Comparison of ENCODE assay signal across 33 cellular contexts in genomic region chr15:93232840-93233239, GRCh38.
"Had no signal": no experiment of that assay in that cellular context is flagged by ENCODE, and none has a peak within 500 bp of the region (broad histone marks: within the 10 kb centered on the region; RNA-seq: fewer than 3 reads in every experiment).

No MANE protein-coding gene starts in this region.

- H3K9me3 ChIP-seq: MG63 had no signal

- H3K4me3 Mint-ChIP-seq: T-cell had no signal

- DNase-seq: Kasumi-1, MG63, NCI-H1048, NCI-H1092 treated with DMSO at 0.1 percent for 48 hours, NCI-H1105 treated with DMSO at 0.1 percent for 48 hours, NCI-H1417, NCI-H1436, NCI-H146, NCI-H1694, NCI-H187, NCI-H1930, NCI-H2029 treated with DMSO at 0.1 percent for 48 hours, NCI-H2081 treated with DMSO at 0.1 percent for 48 hours, NCI-H2107, NCI-H2171, NCI-H226, NCI-H446 treated with DMSO at 0.1 percent for 48 hours, NCI-H510A, NCI-H524, NCI-H526, NCI-H69, NCI-H748 treated with DMSO at 0.1 percent for 48 hours, NCI-H82, PC-9, SHP77, SIG-M5, SJCRH30, T-cell had no signal

- H3K27ac ChIP-seq: PC-9, RWPE1, SJCRH30, SK-N-MC had no signal

- H3K4me3 ChIP-seq: MG63, PC-9, SJCRH30, SK-N-MC had no signal

- H3K36me3 ChIP-seq: MG63, SJCRH30 had no signal

- H3K27ac Mint-ChIP-seq: T-cell had no signal

- H2AFZ ChIP-seq: PC-9 had no signal

- H3K4me2 ChIP-seq: PC-9 had no signal

- H3K36me3 Mint-ChIP-seq: T-cell had no signal

- H3K9me3 Mint-ChIP-seq: T-cell had no signal

- ATAC-seq: Panc1, Right ventricle myocardium inferior, SK-N-SH treated with all-trans-retinoic acid at 6 μM for 48 hours, T-cell had no signal

- H3K27me3 ChIP-seq: MG63, SJCRH30 had no signal
